ENCODE assay signal across 15 cellular contexts in the genomic region with DNA sequence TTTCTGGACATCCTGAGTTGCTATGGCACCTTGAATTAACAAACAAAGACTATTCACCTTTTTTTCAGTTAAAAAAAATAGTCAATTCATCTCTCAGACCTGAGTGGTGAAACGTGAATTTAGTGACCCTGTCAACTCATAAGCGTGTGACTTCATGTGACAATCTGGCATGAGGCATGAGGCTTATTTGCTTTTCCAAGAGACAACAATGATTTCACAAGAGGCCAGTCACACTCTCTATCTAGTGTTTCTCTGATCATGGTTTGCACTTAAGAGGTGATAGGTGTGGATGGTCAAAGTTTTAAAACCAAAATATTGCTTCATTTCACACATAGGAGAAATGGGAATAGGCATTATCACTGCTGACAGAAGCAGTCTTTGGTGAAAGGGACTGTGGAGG.
"Had no signal": no experiment of that assay in that cellular context is flagged by ENCODE, and none has a peak within 500 bp of the region (broad histone marks: within the 10 kb centered on the region; RNA-seq: fewer than 3 reads in every experiment).

No MANE protein-coding gene starts in this region.

- H3K4me3 ChIP-seq: coronary artery, left ventricle myocardium inferior, neural progenitor cell, skin epidermis, stomach, thoracic aorta had no signal

- DNase-seq: activated CD4-positive, alpha-beta T cell treated with anti-CD3 and anti-CD28 coated beads, Interleukin-2, amount 50 U/mL, for 1 hour; activated naive CD4-positive, alpha-beta T cell treated with anti-CD3 and anti-CD28 coated beads for 36 hours; activated T-cell treated with anti-CD3 and anti-CD28 coated beads for 4 hours; central memory CD4-positive, alpha-beta T cell; effector CD4-positive, alpha-beta T cell; foreskin melanocyte; head of caudate nucleus; islet precursor cell; left ventricle myocardium inferior; stomach had no signal

- ATAC-seq: activated T-helper 17 cell treated with anti-CD3 and anti-CD28 coated beads, Interleukin-2, amount 50 U/mL, for 72 hours had no signal
